In the genomic region with DNA sequence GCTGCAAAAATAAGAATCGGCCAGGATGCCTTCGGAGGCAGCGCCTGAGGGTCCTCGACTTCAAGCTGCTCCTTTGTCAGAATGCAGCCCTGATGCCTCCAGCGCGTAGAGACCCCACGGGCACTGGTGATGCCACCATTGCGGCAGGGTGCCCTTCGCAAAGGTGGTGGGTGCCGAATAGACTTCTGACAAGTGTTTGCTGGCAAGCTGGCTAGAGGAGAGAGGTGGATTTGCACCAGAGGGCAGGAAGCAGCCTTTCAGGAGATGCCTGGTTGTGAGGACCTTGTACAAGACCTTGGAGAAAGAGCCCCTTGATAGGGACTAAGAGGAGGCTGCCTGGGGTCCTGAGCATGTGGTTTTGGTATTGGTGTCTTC, we compare ENCODE assay signal across 9 cellular contexts.
DNase-seq lines count a peak whose midpoint lies in the region; ATAC-seq and TF ChIP-seq lines count a peak whose summit lies in the region.
"Had no signal": no experiment of that assay in that cellular context is flagged by ENCODE, and none has a peak within 500 bp of the region (broad histone marks: within the 10 kb centered on the region; RNA-seq: fewer than 3 reads in every experiment).

No MANE protein-coding gene starts in this region.

- DNase-seq in mammary epithelial cell (no peak), neural crest cell (ENCODE audit: low read depth, low spot score) (no peak), superior temporal gyrus (ENCODE audit: extremely low spot score) (no peak), GM03348 (ENCODE audit: low spot score) (no peak), EL (no peak)

- H3K4me3 Mint-ChIP-seq in neural crest cell: peak overlapping the region; percentile 85

- ATAC-seq in HG03039 (IDR thresholded peaks at IDR 0.05; ENCODE audit: unreplicated experiment) (peak; percentile 1), HG03442 (IDR thresholded peaks at IDR 0.05; ENCODE audit: unreplicated experiment) (no peak)

- H3K4me1 Mint-ChIP-seq in neural crest cell: peaks cover 68% of the 10 kb centered on the region

- H3K36me3 Mint-ChIP-seq in neural crest cell (ENCODE audit: low read depth): no peaks in the 10 kb centered on the region

- in situ Hi-C loops in mammary epithelial cell (cut with MboI; ENCODE audit: low sequenced_read_pairs in 2 of 2): no loop called here

- 83% methylated on average over 7 of the region's 10 CpGs for WGBS in mammary epithelial cell (ENCODE audit: low coverage, missing lambda C conversion rate)

- H3K27me3 Mint-ChIP-seq in neural crest cell (ENCODE audit: low read depth): peaks cover 23% of the 10 kb centered on the region

- no peaks in the 10 kb centered on the region for H3K9me3 Mint-ChIP-seq in neural crest cell

- no peaks in the 10 kb centered on the region for H3K36me3 ChIP-seq in ES-I3 (ENCODE audit: insufficient read depth, low read length)
- H3K36me3 ChIP-seq in mammary epithelial cell (ENCODE audit: insufficient read depth, low read length): no peaks in the 10 kb centered on the region

- BruUV-seq in mammary epithelial cell (replicated peaks; lab: Mats Ljungman, UMichigan): no TSS peak

- H4K20me1 ChIP-seq in mammary epithelial cell (ENCODE audit: insufficient read depth, low read length): no peaks in the 10 kb centered on the region

- TF ChIP-seq CTCF in mammary epithelial cell (conservative IDR thresholded peaks at IDR 0.05 in 1 of 2, IDR thresholded peaks at IDR 0.05 in 1 of 2; ENCODE audit: extremely low read depth in 1 of 2, insufficient read depth in 1 of 2, low read depth in 1 of 2, low read length in 2 of 2): no peak
- TF ChIP-seq CTCF in neural crest cell (conservative IDR thresholded peaks at IDR 0.05): no peak

- H3K9ac ChIP-seq in ES-I3 (ENCODE audit: low read depth, low read length) (peak overlapping the region; percentile 61; the same call in 1 of the 2 replicates), mammary epithelial cell (ENCODE audit: insufficient read depth, low read length) (no peak overlapping the region)

- CTCF ChIA-PET in mammary epithelial cell (lab: Charles Lee; ENCODE audit: low non-redundant PET): no interaction called here

- H3K27ac Mint-ChIP-seq in neural crest cell (ENCODE audit: unreplicated experiment): peak overlapping the region; percentile 92

- peak overlapping the region; percentile 96 for H3K4me2 ChIP-seq in mammary epithelial cell (ENCODE audit: insufficient read depth, low read depth, low read length)

- H3K79me2 ChIP-seq in mammary epithelial cell (ENCODE audit: insufficient read depth, low read length): peaks cover 50% of the 10 kb centered on the region

- no peak overlapping the region for H3K27ac ChIP-seq in mammary epithelial cell (ENCODE audit: insufficient read depth, low read depth, low read length)
- H3K27ac ChIP-seq: VCaP had no signal

- H3K4me3 ChIP-seq in mammary epithelial cell (replicated peaks in 1 of 3; ENCODE audit: insufficient read depth in 1 of 3, low read depth in 2 of 3, low read length in 3 of 3): peak overlapping the region in 1 of 3 experiments; percentile 37

- H3K27me3 ChIP-seq in mammary epithelial cell (ENCODE audit: insufficient read depth, low read length): no peaks in the 10 kb centered on the region

- H3K4me1 ChIP-seq in ES-I3 (ENCODE audit: insufficient read depth, low read length) (peaks cover 20% of the 10 kb centered on the region), mammary epithelial cell (ENCODE audit: insufficient read depth, low read length) (peaks cover 42% of the 10 kb centered on the region)

- no peaks in the 10 kb centered on the region for H3K9me3 ChIP-seq in ES-I3 (ENCODE audit: control insufficient read depth, insufficient read depth, low read length)
- H3K9me3 ChIP-seq in mammary epithelial cell (replicated peaks; ENCODE audit: insufficient read depth, low read length): no peaks in the 10 kb centered on the region

- dilution Hi-C loops in mammary epithelial cell (cut with HindIII; ENCODE audit: low sequenced_read_pairs): no loop called here

- no peak overlapping the region for H2AFZ ChIP-seq in mammary epithelial cell (ENCODE audit: low read depth, low read length)

- intact Hi-C loops in mammary epithelial cell (cut with micrococcal nuclease): no loop called here
